ENCODE assay signal across 8 cellular contexts in genomic region chr11:119671048-119671447, GRCh38. TPM values are rescaled to one million over a fixed set of nuclear protein-coding genes. Genes with fewer than 3 reads are reported as not detected.
DNase-seq lines count a peak whose midpoint lies in the region; ATAC-seq and TF ChIP-seq lines count a peak whose summit lies in the region.

No MANE protein-coding gene starts in this region.

- no peaks in the 10 kb centered on the region for H3K27me3 ChIP-seq in ascending aorta
- no peaks in the 10 kb centered on the region for H3K27me3 ChIP-seq in CD8-positive, alpha-beta memory T cell (ENCODE audit: insufficient read depth, low read length, poor library complexity, severe bottlenecking)

- no peak overlapping the region for H3K4me3 ChIP-seq in ascending aorta
- H3K4me3 ChIP-seq in CD8-positive, alpha-beta memory T cell (ENCODE audit: low read length) = no peak overlapping the region

- no peak for TF ChIP-seq CTCF in ascending aorta (IDR thresholded peaks at IDR 0.05)

- ATAC-seq in SK-N-SH treated with all-trans-retinoic acid at 6 μM for 48 hours = no peak; the same call in 2 of the 3 replicates
- ATAC-seq in stimulated activated naive CD8-positive, alpha-beta T cell treated with anti-CD3 and anti-CD28 coated beads, Interleukin-15, Interleukin-2, amounts not matched to agents 100 U/mL and 50 U/mL, for 24 hours = no peak

- peaks cover 0 to 5% of the 10 kb centered on the region in 2 donors for H3K4me1 ChIP-seq in ascending aorta
- H3K4me1 ChIP-seq in CD8-positive, alpha-beta memory T cell (ENCODE audit: insufficient read depth, low read length) = no peaks in the 10 kb centered on the region

- intact Hi-C loops in cardiac septum (cut with DNase I) (no loop called here), posterior vena cava (cut with DNase I) (no loop called here), ascending aorta (cut with DNase I) (no loop called here)

- no peak overlapping the region for H3K27ac ChIP-seq in ascending aorta
- no peak overlapping the region for H3K27ac ChIP-seq in CD8-positive, alpha-beta memory T cell (ENCODE audit: low read depth, low read length)

- POLR2A ChIA-PET in CD8-positive, alpha-beta memory T cell (lab: Charles Lee) = no interaction called here

- DNase-seq in Daoy (ENCODE audit: low read depth) = peak; percentile 57
- DNase-seq in cardiac septum (ENCODE audit: low spot score) = peak; percentile 85
- DNase-seq in posterior vena cava (ENCODE audit: low spot score) = peak; percentile 91
- DNase-seq in ascending aorta (ENCODE audit: low spot score in 2 of 2) = no peak
- DNase-seq in CD1c-positive myeloid dendritic cell (ENCODE audit: extremely low spot score) = no peak
- DNase-seq in stimulated activated naive CD8-positive, alpha-beta T cell treated with anti-CD3 and anti-CD28 coated beads, Interleukin-15, Interleukin-2, amounts not matched to agents 100 U/mL and 50 U/mL, for 24 hours = no peak
- DNase-seq in CD8-positive, alpha-beta memory T cell = no peak

- CTCF ChIA-PET in CD8-positive, alpha-beta memory T cell (lab: Charles Lee) = no interaction called here

- peaks cover 0 to 1% of the 10 kb centered on the region in 2 donors for H3K27me3 Mint-ChIP-seq in CD8-positive, alpha-beta memory T cell

- H3K27ac Mint-ChIP-seq in CD8-positive, alpha-beta memory T cell = no peak overlapping the region

- H3K36me3 ChIP-seq in ascending aorta = peaks cover 0 to 2% of the 10 kb centered on the region in 2 donors
- no peaks in the 10 kb centered on the region for H3K36me3 ChIP-seq in CD8-positive, alpha-beta memory T cell (ENCODE audit: insufficient read depth, low read length)

- no peak overlapping the region for H3K4me3 Mint-ChIP-seq in CD8-positive, alpha-beta memory T cell

- H3K9me3 ChIP-seq in ascending aorta = no peaks in the 10 kb centered on the region
- no peaks in the 10 kb centered on the region for H3K9me3 ChIP-seq in CD8-positive, alpha-beta memory T cell (ENCODE audit: low read length)

- H3K4me1 Mint-ChIP-seq in CD8-positive, alpha-beta memory T cell = peaks cover 0 to 7% (median 7%) of the 10 kb centered on the region in 3 donors

- no peaks in the 10 kb centered on the region for H3K36me3 Mint-ChIP-seq in CD8-positive, alpha-beta memory T cell

- H3K9me3 Mint-ChIP-seq in CD8-positive, alpha-beta memory T cell = no peaks in the 10 kb centered on the region

TF ChIP-seq in SK-N-SH treated with all-trans-retinoic acid at 6 μM for 48 hours, 23 proteins besides CTCF, POLR2A, EP300 and RAD21:
- no peak for TF ChIP-seq ZC3H10 (CRISPR knock-in tag; IDR thresholded peaks at IDR 0.05)
- no peak for TF ChIP-seq RARB (CRISPR knock-in tag; IDR thresholded peaks at IDR 0.05)
- TF ChIP-seq CSDC2 (CRISPR knock-in tag; IDR thresholded peaks at IDR 0.05) = no peak
- TF ChIP-seq PATZ1 (CRISPR knock-in tag; IDR thresholded peaks at IDR 0.05; ENCODE audit: borderline replicate concordance) = no peak
- TF ChIP-seq ZNF70 (CRISPR knock-in tag; IDR thresholded peaks at IDR 0.05) = peak; percentile 90
- TF ChIP-seq ISL1 (CRISPR knock-in tag; IDR thresholded peaks at IDR 0.05) = no peak
- TF ChIP-seq BACH2 (CRISPR knock-in tag; IDR thresholded peaks at IDR 0.05; ENCODE audit: borderline replicate concordance) = no peak
- TF ChIP-seq CREB5 (CRISPR knock-in tag; IDR thresholded peaks at IDR 0.05; ENCODE audit: low read depth) = no peak
- no peak for TF ChIP-seq ZNF565 (CRISPR knock-in tag; conservative IDR thresholded peaks at IDR 0.05; ENCODE audit: low read depth)
- TF ChIP-seq CSRNP3 (CRISPR knock-in tag; IDR thresholded peaks at IDR 0.05) = no peak
- TF ChIP-seq ESRRG (CRISPR knock-in tag; IDR thresholded peaks at IDR 0.05) = no peak
- peak; percentile 20; the same call in 1 of the 2 replicates for TF ChIP-seq TCF4 (CRISPR knock-in tag; IDR thresholded peaks at IDR 0.05; ENCODE audit: borderline replicate concordance)

RNA-seq across cellular contexts. Expression of gene NECTIN1, which starts 58.0 kb away (rescaled TPM):
- 3.3 and 4.1 TPM in 2 replicates for total RNA-seq in Daoy (2014; rRNA removed; shearing (Covaris generic))
- 10.4 TPM for total RNA-seq in cardiac septum
- total RNA-seq in posterior vena cava = 10 to 100 TPM; 10.6 to 11.4 TPM
- total RNA-seq in ascending aorta = 1.6 TPM
- total RNA-seq in CD8-positive, alpha-beta memory T cell = 1 to 10 TPM; 3.0 to 3.8 TPM
- 0.35 TPM for polyA plus RNA-seq in CD8-positive, alpha-beta memory T cell

Comparison
In these comparisons a context has a peak if more than half of its experiments do, and no peak if none do; other contexts are left out.
1. DNase-seq: peak in Daoy (single experiment), cardiac septum (single experiment) and posterior vena cava (single experiment); none in ascending aorta (0 of 2), CD1c-positive myeloid dendritic cell (single experiment), stimulated activated naive CD8-positive, alpha-beta T cell treated with anti-CD3 and anti-CD28 coated beads, Interleukin-15, Interleukin-2, amounts not matched to agents 100 U/mL and 50 U/mL, for 24 hours (single experiment) and CD8-positive, alpha-beta memory T cell (0 of 5).